8 cellular contexts compared by ENCODE assay signal in the genomic region with DNA sequence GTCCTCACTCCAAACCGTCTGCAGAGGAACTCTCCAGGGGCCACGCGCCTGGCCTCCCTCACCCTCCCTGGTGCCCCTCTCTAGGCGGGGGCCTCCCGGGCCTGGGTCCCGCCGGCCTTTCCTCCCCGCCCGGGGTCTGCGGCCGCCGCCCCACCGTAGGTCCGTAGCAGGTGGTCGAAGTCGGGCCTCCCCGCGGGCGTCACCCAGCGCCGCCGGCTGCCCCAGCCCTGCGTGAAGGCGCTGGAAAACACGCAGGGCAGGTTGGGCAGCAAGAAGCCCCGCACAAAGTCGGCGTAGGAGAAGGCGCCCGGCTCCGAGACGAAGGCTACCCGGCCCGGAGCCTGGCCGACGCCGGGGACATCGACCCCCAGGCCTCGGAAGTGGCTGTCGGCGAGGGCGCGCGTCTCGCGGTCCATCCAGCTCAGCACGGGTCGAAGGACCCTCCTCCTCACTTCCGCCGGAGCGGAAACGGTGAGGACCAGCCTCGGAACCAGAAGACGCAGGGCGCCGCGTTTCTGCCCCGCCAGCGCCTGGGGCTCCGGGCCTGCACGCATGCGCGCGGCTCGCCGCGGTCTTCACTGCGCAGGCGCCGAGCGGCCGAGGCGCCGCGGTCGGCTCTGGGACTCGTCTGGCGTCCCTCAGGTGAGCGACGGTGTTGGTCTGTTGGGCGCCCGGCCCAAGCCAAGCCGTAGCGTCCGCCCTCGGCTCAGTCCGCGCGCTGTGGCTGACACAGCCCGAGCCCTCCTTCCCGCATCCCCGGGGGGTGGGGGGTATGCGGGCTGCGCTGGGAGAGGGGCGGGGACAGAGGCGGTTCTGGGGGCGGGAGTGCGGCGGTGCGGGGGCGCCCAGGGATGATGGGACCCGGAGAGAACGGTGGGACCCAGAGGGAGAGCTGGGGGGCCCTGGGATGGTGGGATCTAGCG. TPM values are rescaled to one million over a fixed set of nuclear protein-coding genes. Genes with fewer than 3 reads are reported as not detected.
A peak's percentile ranks its signal among the peaks of the same experiment; 100 is the strongest.
DNase-seq lines count a peak whose midpoint lies in the region; ATAC-seq, FAIRE-seq and TF ChIP-seq lines count a peak whose summit lies in the region.

A gene with protein sequence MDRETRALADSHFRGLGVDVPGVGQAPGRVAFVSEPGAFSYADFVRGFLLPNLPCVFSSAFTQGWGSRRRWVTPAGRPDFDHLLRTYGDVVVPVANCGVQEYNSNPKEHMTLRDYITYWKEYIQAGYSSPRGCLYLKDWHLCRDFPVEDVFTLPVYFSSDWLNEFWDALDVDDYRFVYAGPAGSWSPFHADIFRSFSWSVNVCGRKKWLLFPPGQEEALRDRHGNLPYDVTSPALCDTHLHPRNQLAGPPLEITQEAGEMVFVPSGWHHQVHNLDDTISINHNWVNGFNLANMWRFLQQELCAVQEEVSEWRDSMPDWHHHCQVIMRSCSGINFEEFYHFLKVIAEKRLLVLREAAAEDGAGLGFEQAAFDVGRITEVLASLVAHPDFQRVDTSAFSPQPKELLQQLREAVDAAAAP (minus strand): TSS at position 445 of the 923 bp plus-strand sequence. CDS start 29 bp downstream, at position 416.
Gene SNAP47, plus strand, starts transcription at position 578 of the 923 bp plus-strand sequence. CDS start 12,302 bp downstream, outside the sequence.

- H3K36me3 ChIP-seq in bronchial epithelial cell (ENCODE audit: control insufficient read depth, insufficient read depth, low read length): peaks cover 15% of the 10 kb centered on the region

- POLR2A ChIA-PET in AG04449 (lab: Yijun Ruan, JAX): interaction anchor here (0.6 to 1.1 kb wide), 4 partner anchors 13 to 172 kb away, joined by 3 to 4 read pairs (median 3); partner anchors contain the start of gene ZNF678
- POLR2A ChIA-PET in WTC11 (lab: Charles Lee): no interaction called here

- no peaks in the 10 kb centered on the region for H3K27me3 ChIP-seq in bronchial epithelial cell (ENCODE audit: control insufficient read depth, insufficient read depth, low read length)

- no peaks in the 10 kb centered on the region for H3K27me3 Mint-ChIP-seq in WTC11 (ENCODE audit: low read depth)
- peaks cover 2 to 12% (median 11%) of the 10 kb centered on the region in 3 donors for H3K27me3 Mint-ChIP-seq in immature natural killer cell (ENCODE audit: low read depth in 3 of 3)

- H3K9me3 Mint-ChIP-seq in WTC11: no peaks in the 10 kb centered on the region
- no peaks in the 10 kb centered on the region for H3K9me3 Mint-ChIP-seq in immature natural killer cell

- no peak for FAIRE-seq in bronchial epithelial cell (lab: Jason Lieb, UNC)

- H3K27ac Mint-ChIP-seq in WTC11 (peak within 1 kb of the TSS; percentile 65), immature natural killer cell (peak within 1 kb of the TSS; percentile 79 to 93 (median 88))

- peaks cover 22% of the 10 kb centered on the region for H3K4me1 Mint-ChIP-seq in WTC11
- H3K4me1 Mint-ChIP-seq in immature natural killer cell: peaks cover 19 to 44% of the 10 kb centered on the region in 2 donors

- peak within 1 kb of the TSS; percentile 90 for H3K4me3 Mint-ChIP-seq in WTC11
- peak within 1 kb of the TSS; percentile 85 to 91 (median 90) for H3K4me3 Mint-ChIP-seq in immature natural killer cell

- peak; percentile 28 for DNase-seq in AG04449 (ENCODE audit: low read depth, low spot score)
- DNase-seq in NCI-H2227 treated with DMSO at 0.1 percent for 48 hours (lab: John Stamatoyannopoulos, UW): peak; percentile 90
- DNase-seq in WTC11 (ENCODE audit: low spot score): peak; percentile 93
- DNase-seq in bronchial epithelial cell (ENCODE audit: low read depth): peak; percentile 67
- DNase-seq in immature natural killer cell: peak; percentile 95
- peak; percentile 75 for DNase-seq in smooth muscle cell of the brain vasculature (ENCODE audit: low read depth, low spot score)

- peak within 1 kb of the TSS; percentile 93 for H3K4me3 ChIP-seq in AG04449 (ENCODE audit: low read depth, low read length)
- peak within 1 kb of the TSS; percentile 67 for H3K4me3 ChIP-seq in bronchial epithelial cell (ENCODE audit: low read depth, low read length)

- CTCF ChIA-PET in AG04449 (lab: Yijun Ruan, JAX): interaction anchor here (1.0 to 1.6 kb wide), 4 partner anchors 30 to 219 kb away, joined by 3 to 10 read pairs (median 4); no protein-coding TSS in a partner anchor
- CTCF ChIA-PET in WTC11 (lab: Charles Lee): interaction anchor here (0.7 kb wide), 1 partner anchor 218 kb away, joined by 4 read pairs; no protein-coding TSS in a partner anchor

- ATAC-seq in GM18907 (IDR thresholded peaks at IDR 0.05; ENCODE audit: unreplicated experiment): peak; percentile 92
- peak; percentile 94 for ATAC-seq in HG03139 (IDR thresholded peaks at IDR 0.05; ENCODE audit: unreplicated experiment)
- peak; percentile 83 for ATAC-seq in WTC11

- H3K36me3 Mint-ChIP-seq in WTC11 (peaks cover 7% of the 10 kb centered on the region; the same call in 1 of the 2 replicates), immature natural killer cell (no peaks in the 10 kb centered on the region)

- no peak for TF ChIP-seq CTCF in AG04449 (IDR thresholded peaks at IDR 0.05; ENCODE audit: insufficient read depth, low read length, missing control alignments)
- no peak for TF ChIP-seq CTCF in WTC11 (IDR thresholded peaks at IDR 0.05)
- TF ChIP-seq CTCF in bronchial epithelial cell (IDR thresholded peaks at IDR 0.05; ENCODE audit: insufficient read depth, low read length, severe bottlenecking): no peak

TF ChIP-seq in WTC11, 78 proteins besides CTCF, POLR2A, EP300 and RAD21 (continues in another document):
- TF ChIP-seq NR2C2 (CRISPR knock-in tag; IDR thresholded peaks at IDR 0.05): no peak
- peak; percentile 87; the same call in 1 of the 2 replicates for TF ChIP-seq NFE2L1 (CRISPR knock-in tag; IDR thresholded peaks at IDR 0.05)
- TF ChIP-seq MYBL2 (CRISPR knock-in tag; IDR thresholded peaks at IDR 0.05): peak; percentile 93; the same call in 1 of the 2 replicates
- 0 out of 2 replicates have a peak, but pooled peaks have one; percentile 88 for TF ChIP-seq ZNF138 (CRISPR knock-in tag; conservative IDR thresholded peaks at IDR 0.05)
- TF ChIP-seq MLX (CRISPR knock-in tag; IDR thresholded peaks at IDR 0.05): no peak; the same call in 1 of the 2 replicates
- peak; percentile 81 for TF ChIP-seq E2F5 (CRISPR knock-in tag; IDR thresholded peaks at IDR 0.05)
- peak; percentile 81 for TF ChIP-seq MAX (CRISPR knock-in tag; IDR thresholded peaks at IDR 0.05)
- TF ChIP-seq, protein P1, sequence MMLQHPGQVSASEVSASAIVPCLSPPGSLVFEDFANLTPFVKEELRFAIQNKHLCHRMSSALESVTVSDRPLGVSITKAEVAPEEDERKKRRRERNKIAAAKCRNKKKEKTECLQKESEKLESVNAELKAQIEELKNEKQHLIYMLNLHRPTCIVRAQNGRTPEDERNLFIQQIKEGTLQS (CRISPR knock-in tag; conservative IDR thresholded peaks at IDR 0.05): no peak
- peak; percentile 74; the same call in 1 of the 2 replicates for TF ChIP-seq FOXP1 (CRISPR knock-in tag; IDR thresholded peaks at IDR 0.05; ENCODE audit: borderline replicate concordance)
- TF ChIP-seq ZNF281 (CRISPR knock-in tag; IDR thresholded peaks at IDR 0.05): peak; percentile 78; the same call in 1 of the 2 replicates

RNA-seq across cellular contexts. Expression of the first gene that starts in this region (rescaled TPM):
- 12.8 to 13.7 TPM (median 13.6 TPM) in 3 replicates for total RNA-seq in WTC11 (2021)
- total RNA-seq in bronchial epithelial cell: 20.9 and 27.9 TPM in 2 replicates
- 10 to 100 TPM; 22.3 to 25.9 (median 25.0) TPM for polyA plus RNA-seq in immature natural killer cell

RNA-seq across cellular contexts. Expression of gene SNAP47, which starts in this region (rescaled TPM):
- total RNA-seq in WTC11 (2021): 43.8 to 50.8 TPM (median 47.2 TPM) in 3 replicates
- 55.0 and 59.0 TPM in 2 replicates for total RNA-seq in bronchial epithelial cell
- 10 to 100 TPM; 37.0 to 44.9 (median 37.7) TPM for polyA plus RNA-seq in immature natural killer cell

Comparison
In these comparisons a context has a peak if more than half of its experiments do, and no peak if none do; other contexts are left out.
1. Peak in every context shown above with its lines: DNase-seq, ATAC-seq and H3K4me3 ChIP-seq.
2. DNase-seq: peak in every context shown above with its lines; median percentile 95 in immature natural killer cell; 93 in WTC11; 90 in NCI-H2227 treated with DMSO at 0.1 percent for 48 hours; 75 in smooth muscle cell of the brain vasculature; 67 in bronchial epithelial cell; 28 in AG04449.